ENCODE assay signal across 10 cellular contexts in genomic region chr17:17834974-17835373, GRCh38. TPM values are rescaled to one million over a fixed set of nuclear protein-coding genes. Genes with fewer than 3 reads are reported as not detected.
DNase-seq lines count a peak whose midpoint lies in the region; ATAC-seq, FAIRE-seq and TF ChIP-seq lines count a peak whose summit lies in the region.
"Had no signal": no experiment of that assay in that cellular context is flagged by ENCODE, and none has a peak within 500 bp of the region (broad histone marks: within the 10 kb centered on the region; RNA-seq: fewer than 3 reads in every experiment).

No MANE protein-coding gene starts in this region.

- BruUV-seq in IMR-90 (replicated peaks; lab: Mats Ljungman, UMichigan), result no TSS peak

- H3K79me2 ChIP-seq in ACC112 (ENCODE audit: control insufficient read depth, insufficient read depth, low read length, unreplicated experiment), result peaks cover 47% of the 10 kb centered on the region

- TF ChIP-seq RAD21 in IMR-90 (IDR thresholded peaks at IDR 0.05; ENCODE audit: low read length), result no peak

- peak overlapping the region; percentile 85 to 95 (median 90) for H3K4me3 Mint-ChIP-seq in naive thymus-derived CD4-positive, alpha-beta T cell

- no peak overlapping the region for H2BK120ac ChIP-seq in IMR-90 (ENCODE audit: low read depth, low read length)

- no peak for TF ChIP-seq POLR2A in IMR-90 (IDR thresholded peaks at IDR 0.05; ENCODE audit: low read depth, low read length)

- ATAC-seq in IMR-90 (ENCODE audit: low read depth) (no peak), GM21717 (IDR thresholded peaks at IDR 0.05; ENCODE audit: unreplicated experiment) (no peak)
- no peak for ATAC-seq in naive thymus-derived CD4-positive, alpha-beta T cell

- H2AK5ac ChIP-seq in IMR-90 (ENCODE audit: low read depth, low read length), result peak overlapping the region; percentile 94

- peaks cover 40 to 82% (median 75%) of the 10 kb centered on the region in 7 donors for H3K4me1 Mint-ChIP-seq in naive thymus-derived CD4-positive, alpha-beta T cell

- in situ Hi-C loops in IMR-90 (cut with MboI; ENCODE audit: low sequenced_read_pairs), result no loop called here

- POLR2A ChIA-PET in IMR-90 (lab: Charles Lee; ENCODE audit: unreplicated experiment), result no interaction called here
- POLR2A ChIA-PET in naive thymus-derived CD4-positive, alpha-beta T cell (lab: Charles Lee), result interaction anchor here (1.3 to 5.6 kb wide), 3 partner anchors 13 to 645 kb away, joined by 3 to 66 read pairs (median 10); no protein-coding TSS in a partner anchor

- peaks cover 23 to 82% of the 10 kb centered on the region in 2 experiments for H3K79me1 ChIP-seq in IMR-90 (ENCODE audit: low read depth in 1 of 2, low read length in 2 of 2)

- intact Hi-C loops in IMR-90 (cut with micrococcal nuclease), result no loop called here
- intact Hi-C loops in naive thymus-derived CD4-positive, alpha-beta T cell (cut with micrococcal nuclease), result loop anchor here (5.0 to 10.0 kb wide), 3 partner anchors 53 to 240 kb away; partner anchors contain the start of genes DRC3 (in 1 of the 2), PEMT (in 1 of the 2) and TOM1L2 (in 1 of the 2)
- intact Hi-C loops in posterior vena cava (cut with DNase I), result no loop called here

- H3K27me3 ChIP-seq in ACC112 (ENCODE audit: insufficient read depth, low read length) (no peaks in the 10 kb centered on the region), IMR-90 (ENCODE audit: control insufficient read depth, insufficient read depth, low read length) (no peaks in the 10 kb centered on the region), bronchial epithelial cell (ENCODE audit: control insufficient read depth, insufficient read depth, low read length) (no peaks in the 10 kb centered on the region)
- no peaks in the 10 kb centered on the region for H3K27me3 ChIP-seq in naive thymus-derived CD4-positive, alpha-beta T cell (ENCODE audit: control insufficient read depth in 2 of 2, insufficient read depth in 2 of 2, low read length in 2 of 2)

- FAIRE-seq in bronchial epithelial cell (lab: Jason Lieb, UNC), result no peak

- H2AFZ ChIP-seq in ACC112 (ENCODE audit: low read length, unreplicated experiment), result no peak overlapping the region
- H2AFZ ChIP-seq in IMR-90 (replicated peaks; ENCODE audit: low read length, poor library complexity), result no peak overlapping the region

- H3K4ac ChIP-seq in IMR-90 (ENCODE audit: low read depth, low read length), result peak overlapping the region; percentile 92

- no peak overlapping the region for H2BK15ac ChIP-seq in IMR-90 (ENCODE audit: low read depth, low read length)

- H3K36me3 Mint-ChIP-seq in naive thymus-derived CD4-positive, alpha-beta T cell, result peaks cover 0 to 16% (median 0%) of the 10 kb centered on the region in 5 donors

- peak overlapping the region; percentile 62 to 99 (median 98) for H3K27ac Mint-ChIP-seq in naive thymus-derived CD4-positive, alpha-beta T cell

- no peak overlapping the region for H3K56ac ChIP-seq in IMR-90 (ENCODE audit: extremely low read depth, insufficient read depth, low read length)

- peak overlapping the region; percentile 97 for H2AK9ac ChIP-seq in IMR-90 (replicated peaks; ENCODE audit: low read depth, low read length, poor library complexity)

- CTCF ChIA-PET in IMR-90 (lab: Yijun Ruan, JAX), result no interaction called here
- CTCF ChIA-PET in naive thymus-derived CD4-positive, alpha-beta T cell (lab: Charles Lee), result interaction anchor here (1.6 kb wide), 1 partner anchor 14 kb away, joined by 7 read pairs; no protein-coding TSS in a partner anchor

- no peaks in the 10 kb centered on the region for H3K27me3 Mint-ChIP-seq in naive thymus-derived CD4-positive, alpha-beta T cell

- peaks cover 0 to 5% (median 0%) of the 10 kb centered on the region in 11 donors for H3K9me3 Mint-ChIP-seq in naive thymus-derived CD4-positive, alpha-beta T cell

- 80% methylated on average over 1 of the region's 4 CpGs; no CpG with 5 or more reads in 1 of the 2 experiments for WGBS in IMR-90 (ENCODE audit: extremely low coverage in 2 of 2, insufficient read length in 1 of 2), 2 experiments

- peak overlapping the region; percentile 92; the same call in 1 of the 2 replicates for H3K4me2 ChIP-seq in IMR-90 (ENCODE audit: low read depth, low read length)

- no peak overlapping the region; the same call in 1 of the 2 replicates for H3K14ac ChIP-seq in IMR-90 (replicated peaks; ENCODE audit: low read depth, low read length)

- dilution Hi-C loops in IMR-90 (cut with HindIII; ENCODE audit: low sequenced_read_pairs, unreplicated experiment), result no loop called here

- peak overlapping the region in 1 of 2 experiments; percentile 65; a peak in 2 of 4 replicates for H4K8ac ChIP-seq in IMR-90 (ENCODE audit: low read depth in 2 of 2, low read length in 2 of 2)

- H3K9ac ChIP-seq in IMR-90 (ENCODE audit: low read depth, low read length), result no peak overlapping the region

- DNase-seq in IMR-90 (no peak), bronchial epithelial cell (ENCODE audit: low read depth) (no peak), C1 segment of cervical spinal cord (lab: John Stamatoyannopoulos, UW) (no peak), DMS79 (lab: John Stamatoyannopoulos, UW) (no peak), posterior vena cava (ENCODE audit: low spot score) (no peak)
- DNase-seq in naive thymus-derived CD4-positive, alpha-beta T cell, result no peak
- DNase-seq: cortex of kidney, Right ventricle myocardium superior had no signal

- H3K18ac ChIP-seq in IMR-90 (ENCODE audit: low read depth, low read length), result no peak overlapping the region

- H2BK20ac ChIP-seq in IMR-90 (ENCODE audit: low read depth, low read length), result no peak overlapping the region

- H3K27ac ChIP-seq in ACC112 (ENCODE audit: low read depth, low read length), result peak overlapping the region; percentile 90
- H3K27ac ChIP-seq in IMR-90 (ENCODE audit: insufficient read depth, low read length), result peak overlapping the region; percentile 54; the same call in 1 of the 2 replicates
- H3K27ac ChIP-seq in naive thymus-derived CD4-positive, alpha-beta T cell (ENCODE audit: low read depth, low read length), result peak overlapping the region; percentile 99

- H2BK5ac ChIP-seq in IMR-90 (ENCODE audit: low read depth, low read length, poor library complexity, severe bottlenecking), result no peak overlapping the region

- peak overlapping the region; percentile 39 for H4K91ac ChIP-seq in IMR-90 (ENCODE audit: insufficient read depth, low read depth, low read length)

- peak overlapping the region; percentile 83; the same call in 1 of the 2 replicates for H3K23ac ChIP-seq in IMR-90 (ENCODE audit: low read depth, low read length)

- H3K4me3 ChIP-seq in ACC112 (ENCODE audit: low read depth, low read length) (peak overlapping the region; percentile 87), IMR-90 (ENCODE audit: insufficient read depth, low read depth, low read length) (no peak overlapping the region), bronchial epithelial cell (ENCODE audit: low read depth, low read length) (peak overlapping the region; percentile 96)
- peak overlapping the region; percentile 86 for H3K4me3 ChIP-seq in naive thymus-derived CD4-positive, alpha-beta T cell (ENCODE audit: low read length)

- H3K9me3 ChIP-seq in IMR-90 (ENCODE audit: control insufficient read depth, insufficient read depth, low read length), result no peaks in the 10 kb centered on the region
- no peaks in the 10 kb centered on the region for H3K9me3 ChIP-seq in naive thymus-derived CD4-positive, alpha-beta T cell (ENCODE audit: control insufficient read depth in 2 of 3, low read length in 3 of 3)

- H4K20me1 ChIP-seq in IMR-90 (ENCODE audit: insufficient read depth, low read length), result peaks cover 48% of the 10 kb centered on the region

- TF ChIP-seq CTCF in IMR-90 (conservative IDR thresholded peaks at IDR 0.05; ENCODE audit: low read depth, low read length), result no peak
- TF ChIP-seq CTCF in bronchial epithelial cell (IDR thresholded peaks at IDR 0.05; ENCODE audit: insufficient read depth, low read length, severe bottlenecking), result no peak

- peak overlapping the region; percentile 33; the same call in 1 of the 2 replicates for H4K5ac ChIP-seq in IMR-90 (ENCODE audit: low read depth, low read length)

- 0 out of 2 replicates have a peak, but pooled peaks cover 6% of the 10 kb centered on the region for H3K36me3 ChIP-seq in ACC112 (ENCODE audit: insufficient read depth, low read length)
- peaks cover 12% of the 10 kb centered on the region; the same call in 1 of the 2 replicates for H3K36me3 ChIP-seq in IMR-90 (ENCODE audit: control insufficient read depth, insufficient read depth, low read length)
- H3K36me3 ChIP-seq in bronchial epithelial cell (ENCODE audit: control insufficient read depth, insufficient read depth, low read length), result peaks cover 26% of the 10 kb centered on the region
- H3K36me3 ChIP-seq in naive thymus-derived CD4-positive, alpha-beta T cell (ENCODE audit: control insufficient read depth in 2 of 3, insufficient read depth in 3 of 3, low read length in 3 of 3), result peaks cover 0 to 24% (median 0%) of the 10 kb centered on the region in 3 experiments

- H3K9me1 ChIP-seq in IMR-90 (ENCODE audit: insufficient read depth, low read length), result peaks cover 25% of the 10 kb centered on the region

- H3K4me1 ChIP-seq in ACC112 (ENCODE audit: control insufficient read depth, insufficient read depth, low read length, unreplicated experiment), result peaks cover 47% of the 10 kb centered on the region
- H3K4me1 ChIP-seq in IMR-90 (ENCODE audit: control insufficient read depth, insufficient read depth, low read length), result peaks cover 43% of the 10 kb centered on the region
- peaks cover 18 to 61% of the 10 kb centered on the region in 2 donors for H3K4me1 ChIP-seq in naive thymus-derived CD4-positive, alpha-beta T cell (ENCODE audit: control insufficient read depth in 2 of 2, insufficient read depth in 2 of 2, low read length in 2 of 2)

TF ChIP-seq in IMR-90, 13 proteins besides CTCF, POLR2A, EP300 and RAD21 (continues in another document):
- TF ChIP-seq MAFK (IDR thresholded peaks at IDR 0.05; ENCODE audit: low read depth, low read length) (no peak), ELK1 (IDR thresholded peaks at IDR 0.05; ENCODE audit: borderline replicate concordance, low read depth, low read length) (no peak)

RNA-seq across cellular contexts. Expression of gene SREBF1, which starts 1.8 kb away (rescaled TPM):
- 3.3 and 3.4 TPM in 2 replicates for total RNA-seq in IMR-90 (2012; rRNA removed)
- polyA plus RNA-seq in IMR-90 (2012; rRNA removed), result 20.4 and 22.3 TPM in 2 replicates
- 16.2 and 23.6 TPM in 2 replicates for polyA plus RNA-seq in IMR-90 (2012; cell fraction: cytosol; rRNA removed)
- polyA plus RNA-seq in IMR-90 (2012; cell fraction: nucleus; rRNA removed; ENCODE audit: low replicate concordance), result 82.8 and 188 TPM in 2 replicates
- 51.6 and 65.5 TPM in 2 replicates for total RNA-seq in bronchial epithelial cell
- total RNA-seq in naive thymus-derived CD4-positive, alpha-beta T cell, result 100 to 1,000 TPM in 3 of 5 experiments, 10 to 100 TPM in 2; 30.9 to 281 (median 159) TPM
- polyA plus RNA-seq in naive thymus-derived CD4-positive, alpha-beta T cell, result 10 to 100 TPM; 22.4 to 41.3 TPM
- total RNA-seq in posterior vena cava, result 10 to 100 TPM; 29.3 to 62.7 TPM

Comparison
In these comparisons a context has a peak if more than half of its experiments do, and no peak if none do; other contexts are left out.
1. intact Hi-C loops: an anchor here in naive thymus-derived CD4-positive, alpha-beta T cell (5.0 to 10.0 kb wide); none called in IMR-90 and posterior vena cava.